28 cellular contexts compared by ENCODE assay signal in genomic region chr6:56424542-56425083, GRCh38.
"Had no signal": no experiment of that assay in that cellular context is flagged by ENCODE, and none has a peak within 500 bp of the region (broad histone marks: within the 10 kb centered on the region; RNA-seq: fewer than 3 reads in every experiment).

No MANE protein-coding gene starts in this region.

- H3K27me3 ChIP-seq: pancreas, uterus had no signal

- ATAC-seq: activated T-helper 17 cell treated with anti-CD3 and anti-CD28 coated beads, Interleukin-2, amount 50 U/mL, for 72 hours; esophagus mucosa; foreskin keratinocyte; pancreas; stimulated activated effector memory CD8-positive, alpha-beta T cell treated with anti-CD3 and anti-CD28 coated beads, Interleukin-12 subunit alpha, Interleukin-12 subunit beta, amount 100 ng/mL, for 72 hours had no signal

- H3K9me3 Mint-ChIP-seq: activated CD4-positive, alpha-beta memory T cell treated with anti-CD3 and anti-CD28 coated beads, Interleukin-2, amount 10 ng/mL, durations not matched to agents 7 days and 5 days; activated CD4-positive, alpha-beta T cell treated with anti-CD3 and anti-CD28 coated beads, Interleukin-2, amount 10 ng/mL, durations not matched to agents 7 days and 5 days; activated T-cell treated with anti-CD3 and anti-CD28 coated beads, Interleukin-2, amount 50 U/mL, for 24 hours; dendritic cell treated with granulocyte-macrophage colony-stimulating factor and Interleukin-4, amounts not matched to agents 40 ng/mL and 50 ng/mL, for 4 days; endodermal cell; nephron progenitor cell had no signal

- H3K36me3 ChIP-seq: pancreas, prostate gland, thoracic aorta, uterus had no signal

- DNase-seq: activated CD4-positive, alpha-beta memory T cell treated with anti-CD3 and anti-CD28 coated beads, Interleukin-2, amount 10 ng/mL, durations not matched to agents 7 days and 5 days; activated CD4-positive, alpha-beta T cell treated with anti-CD3 and anti-CD28 coated beads for 1 hour; activated CD4-positive, alpha-beta T cell treated with anti-CD3 and anti-CD28 coated beads, Interleukin-2, amount 10 ng/mL, durations not matched to agents 7 days and 5 days; activated CD8-positive, alpha-beta memory T cell treated with anti-CD3 and anti-CD28 coated beads, Interleukin-2, amount 50 U/mL, for 48 hours; activated gamma-delta T cell treated with Interleukin-2 at 50 U/mL for 16 hours; activated naive CD4-positive, alpha-beta T cell treated with anti-CD3 and anti-CD28 coated beads, Interleukin-2, amount 50 U/mL, for 16 hours; activated T-cell treated with anti-CD3 and anti-CD28 coated beads, Interleukin-2, amount 50 U/mL, for 24 hours; amygdala; endodermal cell; foreskin keratinocyte; kidney glomerular epithelial cell; mammary epithelial cell; naive B cell; nephron progenitor cell; pancreas; stimulated activated CD4-positive, alpha-beta T cell treated with anti-CD3 and anti-CD28 coated beads, Interleukin-4, amount 100 ng/mL, for 24 hours; T-helper 2 cell; trophoblast cell; uterus had no signal

- H3K4me1 ChIP-seq: foreskin keratinocyte, pancreas, prostate gland, uterus had no signal

- H3K4me3 Mint-ChIP-seq: activated CD4-positive, alpha-beta memory T cell treated with anti-CD3 and anti-CD28 coated beads, Interleukin-2, amount 10 ng/mL, durations not matched to agents 7 days and 5 days; activated CD4-positive, alpha-beta T cell treated with anti-CD3 and anti-CD28 coated beads, Interleukin-2, amount 10 ng/mL, durations not matched to agents 7 days and 5 days; activated T-cell treated with anti-CD3 and anti-CD28 coated beads, Interleukin-2, amount 50 U/mL, for 24 hours; activated T-helper 17 cell treated with anti-CD3 and anti-CD28 coated beads, Interleukin-2, amount 50 U/mL, for 72 hours; central memory CD8-positive, alpha-beta T cell; dendritic cell treated with granulocyte-macrophage colony-stimulating factor and Interleukin-4, amounts not matched to agents 40 ng/mL and 50 ng/mL, for 4 days; endodermal cell; naive B cell; nephron progenitor cell; stimulated activated effector memory CD8-positive, alpha-beta T cell treated with anti-CD3 and anti-CD28 coated beads, Interleukin-12 subunit alpha, Interleukin-12 subunit beta, amount 100 ng/mL, for 72 hours; stimulated activated naive CD8-positive, alpha-beta T cell treated with anti-CD3 and anti-CD28 coated beads, Interleukin-15, Interleukin-2, amounts not matched to agents 100 ng/mL and 50 ng/mL, for 24 hours had no signal

- H3K27me3 Mint-ChIP-seq: activated CD4-positive, alpha-beta memory T cell treated with anti-CD3 and anti-CD28 coated beads, Interleukin-2, amount 10 ng/mL, durations not matched to agents 7 days and 5 days; activated CD4-positive, alpha-beta T cell treated with anti-CD3 and anti-CD28 coated beads, Interleukin-2, amount 10 ng/mL, durations not matched to agents 7 days and 5 days; activated T-cell treated with anti-CD3 and anti-CD28 coated beads, Interleukin-2, amount 50 U/mL, for 24 hours; central memory CD8-positive, alpha-beta T cell had no signal

- H3K27ac ChIP-seq: foreskin keratinocyte, pancreas, prostate gland, skin epidermis, thoracic aorta, uterus had no signal

- H3K4me1 Mint-ChIP-seq: activated CD4-positive, alpha-beta memory T cell treated with anti-CD3 and anti-CD28 coated beads, Interleukin-2, amount 10 ng/mL, durations not matched to agents 7 days and 5 days; activated CD4-positive, alpha-beta T cell treated with anti-CD3 and anti-CD28 coated beads, Interleukin-2, amount 10 ng/mL, durations not matched to agents 7 days and 5 days; activated T-helper 17 cell treated with anti-CD3 and anti-CD28 coated beads, Interleukin-2, amount 50 U/mL, for 72 hours; central memory CD8-positive, alpha-beta T cell; endodermal cell; naive B cell; nephron progenitor cell; stimulated activated effector memory CD8-positive, alpha-beta T cell treated with anti-CD3 and anti-CD28 coated beads, Interleukin-12 subunit alpha, Interleukin-12 subunit beta, amount 100 ng/mL, for 72 hours had no signal

- H3K4me3 ChIP-seq: pancreas, prostate gland, skin epidermis, thoracic aorta, uterus had no signal

- H3K9me3 ChIP-seq: pancreas, prostate gland, thoracic aorta, uterus had no signal

- H3K36me3 Mint-ChIP-seq: naive B cell; stimulated activated effector memory CD8-positive, alpha-beta T cell treated with anti-CD3 and anti-CD28 coated beads, Interleukin-12 subunit alpha, Interleukin-12 subunit beta, amount 100 ng/mL, for 72 hours had no signal

- H3K27ac Mint-ChIP-seq: activated CD4-positive, alpha-beta memory T cell treated with anti-CD3 and anti-CD28 coated beads, Interleukin-2, amount 10 ng/mL, durations not matched to agents 7 days and 5 days; activated CD4-positive, alpha-beta T cell treated with anti-CD3 and anti-CD28 coated beads, Interleukin-2, amount 10 ng/mL, durations not matched to agents 7 days and 5 days; activated T-cell treated with anti-CD3 and anti-CD28 coated beads, Interleukin-2, amount 50 U/mL, for 24 hours; activated T-helper 17 cell treated with anti-CD3 and anti-CD28 coated beads, Interleukin-2, amount 50 U/mL, for 72 hours; dendritic cell treated with granulocyte-macrophage colony-stimulating factor and Interleukin-4, amounts not matched to agents 40 ng/mL and 50 ng/mL, for 4 days; endodermal cell; naive B cell; nephron progenitor cell; stimulated activated effector memory CD8-positive, alpha-beta T cell treated with anti-CD3 and anti-CD28 coated beads, Interleukin-12 subunit alpha, Interleukin-12 subunit beta, amount 100 ng/mL, for 72 hours; stimulated activated naive CD8-positive, alpha-beta T cell treated with anti-CD3 and anti-CD28 coated beads, Interleukin-15, Interleukin-2, amounts not matched to agents 100 ng/mL and 50 ng/mL, for 24 hours had no signal
